Comparison of ENCODE assay signal across 8 cellular contexts in genomic region chr11:95067042-95067827, GRCh38. TPM values are rescaled to one million over a fixed set of nuclear protein-coding genes. Genes with fewer than 3 reads are reported as not detected.
A peak's percentile ranks its signal among the peaks of the same experiment; 100 is the strongest.
DNase-seq lines count a peak whose midpoint lies in the region; ATAC-seq and TF ChIP-seq lines count a peak whose summit lies in the region.

No MANE protein-coding gene starts in this region.

- peak overlapping the region; percentile 12 for H4K12ac ChIP-seq in trophoblast cell (ENCODE audit: low read depth, low read length)

- H3K27me3 Mint-ChIP-seq in activated naive CD8-positive, alpha-beta T cell treated with anti-CD3 and anti-CD28 coated beads for 36 hours, result no peaks in the 10 kb centered on the region

- H3K36me3 ChIP-seq in SK-N-SH (replicated peaks in 1 of 2; ENCODE audit: control insufficient read depth in 1 of 2, insufficient read depth in 2 of 2, low read length in 1 of 2), result peaks cover 12 to 16% of the 10 kb centered on the region in 2 experiments
- H3K36me3 ChIP-seq in cardiac muscle cell, result no peaks in the 10 kb centered on the region
- no peaks in the 10 kb centered on the region for H3K36me3 ChIP-seq in trophoblast cell (ENCODE audit: control insufficient read depth in 1 of 2, insufficient read depth in 2 of 2, low read length in 2 of 2)
- H3K36me3 ChIP-seq in upper lobe of left lung, result no peaks in the 10 kb centered on the region

- TF ChIP-seq POLR2A in upper lobe of left lung (IDR thresholded peaks at IDR 0.05), result peak in 2 of 4 donors; percentile 78 to 80

- H3K27me3 ChIP-seq in SK-N-SH (ENCODE audit: insufficient read depth), result no peaks in the 10 kb centered on the region
- H3K27me3 ChIP-seq in cardiac muscle cell, result peaks cover 3% of the 10 kb centered on the region
- no peaks in the 10 kb centered on the region for H3K27me3 ChIP-seq in trophoblast cell (ENCODE audit: insufficient read depth, low read length)
- no peaks in the 10 kb centered on the region for H3K27me3 ChIP-seq in upper lobe of left lung

- H4K20me1 ChIP-seq in SK-N-SH (ENCODE audit: insufficient read depth), result no peaks in the 10 kb centered on the region

- peak overlapping the region; percentile 5 for H2BK12ac ChIP-seq in trophoblast cell (ENCODE audit: low read length)

- peak overlapping the region; percentile 78 for H3K23ac ChIP-seq in trophoblast cell (ENCODE audit: low read length)

- H3K18ac ChIP-seq in trophoblast cell (ENCODE audit: low read length), result peak overlapping the region; percentile 24

- H3K4me2 ChIP-seq in SK-N-SH, result peak overlapping the region; percentile 83
- peak overlapping the region; percentile 80 for H3K4me2 ChIP-seq in trophoblast cell (ENCODE audit: low read length)

- H3F3A ChIP-seq in SK-N-SH (replicated peaks; ENCODE audit: insufficient read depth), result peaks cover 18% of the 10 kb centered on the region

- peaks cover 14% of the 10 kb centered on the region for H3K36me3 Mint-ChIP-seq in activated naive CD8-positive, alpha-beta T cell treated with anti-CD3 and anti-CD28 coated beads for 36 hours

- H2AK5ac ChIP-seq in trophoblast cell (ENCODE audit: low read length), result peak overlapping the region; percentile 24

- H4K8ac ChIP-seq in trophoblast cell (ENCODE audit: low read depth, low read length), result peak overlapping the region; percentile 67

- no peaks in the 10 kb centered on the region for H3K9me3 Mint-ChIP-seq in activated naive CD8-positive, alpha-beta T cell treated with anti-CD3 and anti-CD28 coated beads for 36 hours

- peak overlapping the region; percentile 21 for H3K4ac ChIP-seq in trophoblast cell (ENCODE audit: low read depth, low read length)

- H2BK5ac ChIP-seq in trophoblast cell (ENCODE audit: low read depth, low read length, poor library complexity), result peak overlapping the region; percentile 24

- peak overlapping the region; percentile 85 for H2BK120ac ChIP-seq in trophoblast cell (ENCODE audit: insufficient read depth, low read length, poor library complexity)

- H3K9ac ChIP-seq in SK-N-SH (peak overlapping the region; percentile 74), trophoblast cell (ENCODE audit: low read length) (peak overlapping the region; percentile 94)

- peak overlapping the region; percentile 92 for H3K4me3 Mint-ChIP-seq in activated naive CD8-positive, alpha-beta T cell treated with anti-CD3 and anti-CD28 coated beads for 36 hours

- peaks cover 12% of the 10 kb centered on the region for H3K79me1 ChIP-seq in trophoblast cell (ENCODE audit: low read length)

- TF ChIP-seq EP300 in SK-N-SH (IDR thresholded peaks at IDR 0.05; ENCODE audit: borderline replicate concordance in 1 of 2, low read depth in 1 of 2, low read length in 1 of 2) (no peak), upper lobe of left lung (IDR thresholded peaks at IDR 0.05) (no peak)

- TF ChIP-seq CTCF in LNCAP (IDR thresholded peaks at IDR 0.05) (peak; percentile 43), SK-N-SH (IDR thresholded peaks at IDR 0.05) (peak; percentile 50), cardiac muscle cell (IDR thresholded peaks at IDR 0.05; ENCODE audit: low read depth, low read length) (peak; percentile 59), upper lobe of left lung (IDR thresholded peaks at IDR 0.05) (peak; percentile 61 to 90 (median 68))

- H3K9me2 ChIP-seq in SK-N-SH, result no peaks in the 10 kb centered on the region

- no peak for TF ChIP-seq RAD21 in SK-N-SH (IDR thresholded peaks at IDR 0.05; ENCODE audit: low read length)

- peaks cover 25% of the 10 kb centered on the region for H3K79me2 ChIP-seq in SK-N-SH (ENCODE audit: insufficient read depth)
- peaks cover 11% of the 10 kb centered on the region for H3K79me2 ChIP-seq in trophoblast cell (ENCODE audit: control insufficient read depth, insufficient read depth, low read length, poor library complexity)

- peak overlapping the region; percentile 94 for H3K27ac Mint-ChIP-seq in activated naive CD8-positive, alpha-beta T cell treated with anti-CD3 and anti-CD28 coated beads for 36 hours

- H3K4me1 ChIP-seq in SK-N-SH (ENCODE audit: control insufficient read depth in 1 of 2, insufficient read depth in 2 of 2, low read depth in 1 of 2, low read length in 1 of 2) (peaks cover 7 to 8% of the 10 kb centered on the region in 2 experiments; a peak in 3 of 4 replicates), cardiac muscle cell (ENCODE audit: low read depth) (peaks cover 13% of the 10 kb centered on the region), trophoblast cell (ENCODE audit: control insufficient read depth in 1 of 2, insufficient read depth in 2 of 2, low read length in 2 of 2) (no peaks in the 10 kb centered on the region), upper lobe of left lung (peaks cover 6 to 15% (median 10%) of the 10 kb centered on the region in 4 donors)

- CTCF ChIA-PET in SK-N-SH (lab: Yijun Ruan, JAX), result interaction anchor here (0.6 to 6.4 kb wide), 31 partner anchors 9 to 1327 kb away, joined by 3 to 52 read pairs (median 4); partner anchors contain the start of genes AMOTL1, ENDOD1 and SESN3

- H3K4me3 ChIP-seq in SK-N-SH (ENCODE audit: low read depth in 2 of 2, low read length in 1 of 2) (peak overlapping the region; percentile 90 to 98), cardiac muscle cell (peak overlapping the region; percentile 70), trophoblast cell (ENCODE audit: low read depth, low read length) (peak overlapping the region; percentile 89), upper lobe of left lung (peak overlapping the region; percentile 63 to 76 (median 70))

- DNase-seq in GM04504 (ENCODE audit: low read depth), result peak; percentile 59
- DNase-seq in GOT3 (lab: John Stamatoyannopoulos, UW), result peak; percentile 28
- DNase-seq in SK-N-SH, result peak; percentile 78
- DNase-seq in activated naive CD8-positive, alpha-beta T cell treated with anti-CD3 and anti-CD28 coated beads for 36 hours, result peak; percentile 79
- peak; percentile 84 for DNase-seq in cardiac muscle cell (ENCODE audit: low read depth in 1 of 2, low spot score in 1 of 2)
- DNase-seq in trophoblast cell, result peak; percentile 66 to 82
- peak; percentile 69 to 97 for DNase-seq in upper lobe of left lung

- H3K4me1 Mint-ChIP-seq in activated naive CD8-positive, alpha-beta T cell treated with anti-CD3 and anti-CD28 coated beads for 36 hours, result peaks cover 25% of the 10 kb centered on the region

- H3K14ac ChIP-seq in trophoblast cell (ENCODE audit: low read length), result peak overlapping the region; percentile 25

- H4K91ac ChIP-seq in trophoblast cell (ENCODE audit: low read depth, low read length), result peak overlapping the region; percentile 86

- 5% methylated on average over 15 of the region's 97 CpGs for whole genome bisulfite sequencing in SK-N-SH (ENCODE audit: low lambda C conversion rate)
- no CpG with 5 or more reads among the region's 97 CpGs for WGBS in trophoblast cell (ENCODE audit: extremely low coverage, insufficient coverage, insufficient read length)
- WGBS in upper lobe of left lung, 2 donors, result 0 to 1% methylated on average over 19 to 40 of the region's 97 CpGs

- ATAC-seq in upper lobe of left lung (ENCODE audit: low FRiP score in 2 of 2), result peak; percentile 93 to 94

- H3K9me3 ChIP-seq in SK-N-SH (no peaks in the 10 kb centered on the region), cardiac muscle cell (ENCODE audit: low read depth) (no peaks in the 10 kb centered on the region), trophoblast cell (ENCODE audit: insufficient read depth, low read depth, low read length) (no peaks in the 10 kb centered on the region), upper lobe of left lung (no peaks in the 10 kb centered on the region)

- peak overlapping the region; percentile 79 to 96 for H3K27ac ChIP-seq in SK-N-SH (ENCODE audit: low read depth in 2 of 2, low read length in 1 of 2)
- peak overlapping the region; percentile 90 for H3K27ac ChIP-seq in cardiac muscle cell
- H3K27ac ChIP-seq in trophoblast cell (ENCODE audit: low read depth, low read length), result peak overlapping the region; percentile 79
- H3K27ac ChIP-seq in upper lobe of left lung, result peak overlapping the region; percentile 93 to 99 (median 96)

- POLR2A ChIA-PET in SK-N-SH (lab: Yijun Ruan, JAX), result interaction anchor here (0.6 to 2.8 kb wide), 8 partner anchors 23 to 722 kb away, joined by 3 to 21 read pairs (median 6); partner anchors contain the start of genes CWC15, ENDOD1, FAM76B and KDM4D

- peak overlapping the region; percentile 74 for H2AFZ ChIP-seq in SK-N-SH (ENCODE audit: low read depth)
- H2AFZ ChIP-seq in trophoblast cell (ENCODE audit: insufficient read depth, low read length, poor library complexity), result peak overlapping the region; percentile 58

TF ChIP-seq in SK-N-SH, 30 proteins besides CTCF, POLR2A, EP300 and RAD21 (continues in another document):
- TF ChIP-seq NRF1 (IDR thresholded peaks at IDR 0.05; ENCODE audit: low read depth, low read length), result no peak

RNA-seq across cellular contexts. Expression of gene SRSF8, which starts 0.5 kb away (rescaled TPM):
- polyA plus RNA-seq in SK-N-SH (2012; rRNA removed) (25.4 and 27.3 TPM in 2 replicates), cardiac muscle cell (40.1 and 43.0 TPM in 2 replicates)
- polyA plus RNA-seq in SK-N-SH (2012; cell fraction: cytosol; rRNA removed), result 28.0 and 29.6 TPM in 2 replicates
- 7.3 and 11.5 TPM in 2 replicates for polyA plus RNA-seq in SK-N-SH (2012; cell fraction: nucleus; rRNA removed)
- 10 to 100 TPM; 46.6 to 47.0 TPM for total RNA-seq in activated naive CD8-positive, alpha-beta T cell treated with anti-CD3 and anti-CD28 coated beads for 36 hours
- total RNA-seq in cardiac muscle cell (19.0 and 19.3 TPM in 2 replicates), upper lobe of left lung (10 to 100 TPM; 16.8 to 42.9 (median 35.7) TPM)
- polyA plus RNA-seq in trophoblast cell (2013), result 18.6 and 18.9 TPM in 2 replicates

RNA-seq across cellular contexts. Expression of gene KDM4F, which starts 18.0 kb away (rescaled TPM):
- polyA plus RNA-seq in SK-N-SH (2012; rRNA removed) (not detected in 2 replicates), cardiac muscle cell (not detected in 2 replicates)
- polyA plus RNA-seq in SK-N-SH (2012; cell fraction: cytosol; rRNA removed), result not detected in 2 replicates
- not detected in 2 replicates for polyA plus RNA-seq in SK-N-SH (2012; cell fraction: nucleus; rRNA removed)
- total RNA-seq in activated naive CD8-positive, alpha-beta T cell treated with anti-CD3 and anti-CD28 coated beads for 36 hours, result not detected
- total RNA-seq in cardiac muscle cell (not detected in 2 replicates), upper lobe of left lung (not detected)
- polyA plus RNA-seq in trophoblast cell (2013), result not detected in 2 replicates

RNA-seq across cellular contexts. Expression of gene ENDOD1, which starts 22.4 kb away (rescaled TPM):
- polyA plus RNA-seq in SK-N-SH (2012; rRNA removed), result 15.0 and 18.4 TPM in 2 replicates
- 19.4 and 22.0 TPM in 2 replicates for polyA plus RNA-seq in SK-N-SH (2012; cell fraction: cytosol; rRNA removed)
- 5.5 and 8.9 TPM in 2 replicates for polyA plus RNA-seq in SK-N-SH (2012; cell fraction: nucleus; rRNA removed)
- total RNA-seq in activated naive CD8-positive, alpha-beta T cell treated with anti-CD3 and anti-CD28 coated beads for 36 hours, result 10 to 100 TPM; 21.5 to 22.1 TPM
- total RNA-seq in cardiac muscle cell, result 2.0 and 3.3 TPM in 2 replicates
- 2.0 and 2.8 TPM in 2 replicates for polyA plus RNA-seq in cardiac muscle cell
- 24.8 and 25.3 TPM in 2 replicates for polyA plus RNA-seq in trophoblast cell (2013)
- 10 to 100 TPM; 15.7 to 37.3 (median 27.1) TPM for total RNA-seq in upper lobe of left lung

RNA-seq across cellular contexts. Expression of gene KDM4E, which starts 42.2 kb away (rescaled TPM):
- polyA plus RNA-seq in SK-N-SH (2012; rRNA removed) (0.02 TPM in 1 of 2 replicates, not detected in the other), cardiac muscle cell (not detected in 2 replicates)
- polyA plus RNA-seq in SK-N-SH (2012; cell fraction: cytosol; rRNA removed), result not detected in 2 replicates
- not detected in 2 replicates for polyA plus RNA-seq in SK-N-SH (2012; cell fraction: nucleus; rRNA removed)
- not detected for total RNA-seq in activated naive CD8-positive, alpha-beta T cell treated with anti-CD3 and anti-CD28 coated beads for 36 hours
- total RNA-seq in cardiac muscle cell (not detected in 2 replicates), upper lobe of left lung (not detected)
- polyA plus RNA-seq in trophoblast cell (2013), result not detected in 2 replicates

Comparison
In these comparisons a context has a peak if more than half of its experiments do, and no peak if none do; other contexts are left out.
1. Peak in every context shown above with its lines: DNase-seq, ATAC-seq, H3K4me3 ChIP-seq and H3K27ac ChIP-seq.
2. DNase-seq: peak in every context shown above with its lines; median percentile 84 in cardiac muscle cell; 83 in upper lobe of left lung; 79 in activated naive CD8-positive, alpha-beta T cell treated with anti-CD3 and anti-CD28 coated beads for 36 hours; 78 in SK-N-SH; 74 in trophoblast cell; 59 in GM04504; 28 in GOT3.